In the genomic region with DNA sequence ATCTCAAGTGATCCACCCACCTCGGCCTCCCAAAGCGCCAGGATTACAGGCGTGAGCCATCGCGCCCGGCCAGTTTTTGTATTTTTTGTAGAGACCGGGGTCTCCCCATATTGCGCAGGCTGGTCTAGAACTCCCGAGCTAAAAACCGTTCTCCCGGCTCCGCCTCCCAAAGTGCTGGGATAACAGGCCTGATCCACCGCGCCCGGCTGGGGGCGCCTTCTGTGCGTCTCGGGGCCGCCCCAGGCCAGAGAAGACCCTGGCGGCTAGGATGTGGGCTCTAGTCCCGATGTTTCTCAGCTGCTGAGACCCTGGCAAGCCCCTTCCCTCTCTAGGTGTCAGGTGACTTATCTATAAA, we compare ENCODE assay signal across 11 cellular contexts. TPM values are rescaled to one million over a fixed set of nuclear protein-coding genes. Genes with fewer than 3 reads are reported as not detected.
DNase-seq lines count a peak whose midpoint lies in the region; ATAC-seq and TF ChIP-seq lines count a peak whose summit lies in the region.
"Had no signal": no experiment of that assay in that cellular context is flagged by ENCODE, and none has a peak within 500 bp of the region (broad histone marks: within the 10 kb centered on the region; RNA-seq: fewer than 3 reads in every experiment).

No MANE protein-coding gene starts in this region.

- peak overlapping the region in 4 of 7 donors; percentile 16 to 96 (median 74) for H3K4me3 Mint-ChIP-seq in CD8-positive, alpha-beta memory T cell
- H3K4me3 Mint-ChIP-seq in activated naive CD8-positive, alpha-beta T cell treated with anti-CD3 and anti-CD28 coated beads for 36 hours, result peak overlapping the region; percentile 65

- H3K27me3 ChIP-seq in AG04450 (ENCODE audit: control insufficient read depth, insufficient read depth, low read length), result peaks cover 31% of the 10 kb centered on the region
- no peaks in the 10 kb centered on the region for H3K27me3 ChIP-seq in CD8-positive, alpha-beta memory T cell (ENCODE audit: insufficient read depth, low read length, poor library complexity, severe bottlenecking)
- H3K27me3 ChIP-seq in iPS-20b (ENCODE audit: insufficient read depth, low read length), result peaks cover 64% of the 10 kb centered on the region

- no peak for ATAC-seq in HG02642 (IDR thresholded peaks at IDR 0.05; ENCODE audit: poor library complexity, unreplicated experiment)

- H3K27ac ChIP-seq in AG04450 (ENCODE audit: low read depth, low read length) (no peak overlapping the region), iPS-20b (ENCODE audit: low read length) (no peak overlapping the region)
- no peak overlapping the region for H3K27ac ChIP-seq in CD8-positive, alpha-beta memory T cell (ENCODE audit: low read depth, low read length)

- POLR2A ChIA-PET in AG04450 (lab: Yijun Ruan, JAX), result no interaction called here
- POLR2A ChIA-PET in CD8-positive, alpha-beta memory T cell (lab: Charles Lee), result interaction anchor here (0.6 to 17.4 kb wide), 5 partner anchors 12 to 205 kb away, joined by 3 to 737 read pairs (median 4); a partner anchor contains a TSS

- peaks cover 67% of the 10 kb centered on the region for H3K4me1 ChIP-seq in CD8-positive, alpha-beta memory T cell (ENCODE audit: insufficient read depth, low read length)
- no peaks in the 10 kb centered on the region for H3K4me1 ChIP-seq in iPS-20b (ENCODE audit: insufficient read depth, low read length)

- peaks cover 2% of the 10 kb centered on the region; the same call in 1 of the 2 replicates for H3K9me3 ChIP-seq in AG04450 (ENCODE audit: control insufficient read depth, insufficient read depth, low read length)
- H3K9me3 ChIP-seq in CD8-positive, alpha-beta memory T cell (ENCODE audit: low read length), result no peaks in the 10 kb centered on the region
- no peaks in the 10 kb centered on the region for H3K9me3 ChIP-seq in iPS-20b (ENCODE audit: insufficient read depth, low read depth, low read length)

- no peak for DNase-seq in AG04450 (ENCODE audit: low read depth, low spot score)
- peak in 1 of 5 donors; percentile 27 for DNase-seq in CD8-positive, alpha-beta memory T cell
- no peak for DNase-seq in activated naive CD8-positive, alpha-beta T cell treated with anti-CD3 and anti-CD28 coated beads for 36 hours
- no peak for DNase-seq in amygdala (lab: John Stamatoyannopoulos, UW)
- no peak for DNase-seq in NCI-H524 treated with DMSO at 0.1 percent for 48 hours (lab: John Stamatoyannopoulos, UW)
- DNase-seq in germinal center (ENCODE audit: low spot score), result no peak
- DNase-seq: DND-41; NCI-H526 treated with DMSO at 0.1 percent for 48 hours; stimulated activated CD4-positive, alpha-beta T cell treated with anti-CD3 and anti-CD28 coated beads, Interleukin-12 subunit alpha, Interleukin-12 subunit beta, amount 100 ng/mL, for 4 hours had no signal

- peak overlapping the region in 2 of 8 donors; percentile 61 to 85 for H3K27ac Mint-ChIP-seq in CD8-positive, alpha-beta memory T cell
- H3K27ac Mint-ChIP-seq in activated naive CD8-positive, alpha-beta T cell treated with anti-CD3 and anti-CD28 coated beads for 36 hours, result no peak overlapping the region

- TF ChIP-seq CTCF in AG04450 (IDR thresholded peaks at IDR 0.05; ENCODE audit: low read depth, low read length), result peak; percentile 26; the same call in 1 of the 2 replicates

- peaks cover 0 to 2% of the 10 kb centered on the region in 2 donors for H3K27me3 Mint-ChIP-seq in CD8-positive, alpha-beta memory T cell
- H3K27me3 Mint-ChIP-seq in activated naive CD8-positive, alpha-beta T cell treated with anti-CD3 and anti-CD28 coated beads for 36 hours, result no peaks in the 10 kb centered on the region

- H3K4me1 Mint-ChIP-seq in CD8-positive, alpha-beta memory T cell, result peaks cover 37 to 60% (median 47%) of the 10 kb centered on the region in 3 donors
- peaks cover 36% of the 10 kb centered on the region for H3K4me1 Mint-ChIP-seq in activated naive CD8-positive, alpha-beta T cell treated with anti-CD3 and anti-CD28 coated beads for 36 hours

- peaks cover 39% of the 10 kb centered on the region for H3K36me3 ChIP-seq in CD8-positive, alpha-beta memory T cell (ENCODE audit: insufficient read depth, low read length)
- peaks cover 2% of the 10 kb centered on the region for H3K36me3 ChIP-seq in iPS-20b (ENCODE audit: insufficient read depth, low read depth, low read length)

- peaks cover 15 to 58% (median 17%) of the 10 kb centered on the region in 3 donors for H3K36me3 Mint-ChIP-seq in CD8-positive, alpha-beta memory T cell
- H3K36me3 Mint-ChIP-seq in activated naive CD8-positive, alpha-beta T cell treated with anti-CD3 and anti-CD28 coated beads for 36 hours, result peaks cover 41% of the 10 kb centered on the region

- H3K4me3 ChIP-seq in AG04450 (ENCODE audit: low read depth, low read length), result no peak overlapping the region
- no peak overlapping the region for H3K4me3 ChIP-seq in CD8-positive, alpha-beta memory T cell (ENCODE audit: low read length)
- H3K4me3 ChIP-seq in iPS-20b (ENCODE audit: low read length), result peak overlapping the region; percentile 62

- no peak overlapping the region; the same call in 1 of the 2 replicates for H3K9ac ChIP-seq in iPS-20b (ENCODE audit: low read depth, low read length)

- H3K9me3 Mint-ChIP-seq in CD8-positive, alpha-beta memory T cell, result no peaks in the 10 kb centered on the region
- H3K9me3 Mint-ChIP-seq in activated naive CD8-positive, alpha-beta T cell treated with anti-CD3 and anti-CD28 coated beads for 36 hours, result no peaks in the 10 kb centered on the region

- CTCF ChIA-PET in AG04450 (lab: Charles Lee), result no interaction called here
- CTCF ChIA-PET in CD8-positive, alpha-beta memory T cell (lab: Charles Lee), result interaction anchor here (12.8 kb wide), 1 partner anchor 17 kb away, joined by 135 read pairs; no protein-coding TSS in a partner anchor

RNA-seq across cellular contexts. Expression of a gene that starts 3.6 kb away (rescaled TPM):
- polyA plus RNA-seq in AG04450 (2011; rRNA removed), result 0.36 and 0.60 TPM in 2 replicates
- polyA minus RNA-seq in AG04450 (2011; rRNA and poly(A)+ RNA removed), result 0.52 and 1.1 TPM in 2 replicates
- 100 to 1,000 TPM; 212 to 220 TPM for total RNA-seq in CD8-positive, alpha-beta memory T cell
- 478 TPM for polyA plus RNA-seq in CD8-positive, alpha-beta memory T cell
- 100 to 1,000 TPM; 113 to 122 TPM for total RNA-seq in activated naive CD8-positive, alpha-beta T cell treated with anti-CD3 and anti-CD28 coated beads for 36 hours

RNA-seq across cellular contexts. Expression of a gene that starts 24.6 kb away (rescaled TPM):
- 140 and 172 TPM in 2 replicates for polyA plus RNA-seq in AG04450 (2011; rRNA removed)
- polyA minus RNA-seq in AG04450 (2011; rRNA and poly(A)+ RNA removed), result 200 and 274 TPM in 2 replicates
- 100 to 1,000 TPM; 270 to 278 TPM for total RNA-seq in CD8-positive, alpha-beta memory T cell
- 249 TPM for polyA plus RNA-seq in CD8-positive, alpha-beta memory T cell
- 100 to 1,000 TPM; 290 to 291 TPM for total RNA-seq in activated naive CD8-positive, alpha-beta T cell treated with anti-CD3 and anti-CD28 coated beads for 36 hours

RNA-seq across cellular contexts. Expression of a gene that starts 30.6 kb away (rescaled TPM):
- 1.5 and 1.6 TPM in 2 replicates for polyA plus RNA-seq in AG04450 (2011; rRNA removed)
- polyA minus RNA-seq in AG04450 (2011; rRNA and poly(A)+ RNA removed), result 2.7 and 3.4 TPM in 2 replicates
- 10 to 100 TPM; 33.8 to 39.5 TPM for total RNA-seq in CD8-positive, alpha-beta memory T cell
- 14.1 TPM for polyA plus RNA-seq in CD8-positive, alpha-beta memory T cell
- total RNA-seq in activated naive CD8-positive, alpha-beta T cell treated with anti-CD3 and anti-CD28 coated beads for 36 hours, result 10 to 100 TPM in 1 of 2 experiments, 1 to 10 TPM in 1; 9.8 to 11.2 TPM

RNA-seq across cellular contexts. Expression of a gene that starts 33.2 kb away (rescaled TPM):
- polyA plus RNA-seq in AG04450 (2011; rRNA removed), result 627 and 865 TPM in 2 replicates
- polyA minus RNA-seq in AG04450 (2011; rRNA and poly(A)+ RNA removed), result 393 and 553 TPM in 2 replicates
- 100 to 1,000 TPM; 222 TPM for total RNA-seq in CD8-positive, alpha-beta memory T cell
- polyA plus RNA-seq in CD8-positive, alpha-beta memory T cell, result 373 TPM
- total RNA-seq in activated naive CD8-positive, alpha-beta T cell treated with anti-CD3 and anti-CD28 coated beads for 36 hours, result 100 to 1,000 TPM; 225 to 231 TPM

RNA-seq across cellular contexts. Expression of a gene that starts 44.1 kb away (rescaled TPM):
- 302 and 362 TPM in 2 replicates for polyA plus RNA-seq in AG04450 (2011; rRNA removed)
- 824 and 1,249 TPM in 2 replicates for polyA minus RNA-seq in AG04450 (2011; rRNA and poly(A)+ RNA removed)
- 10 to 100 TPM; 78.1 to 78.9 TPM for total RNA-seq in CD8-positive, alpha-beta memory T cell
- 792 TPM for polyA plus RNA-seq in CD8-positive, alpha-beta memory T cell
- total RNA-seq in activated naive CD8-positive, alpha-beta T cell treated with anti-CD3 and anti-CD28 coated beads for 36 hours, result 10 to 100 TPM; 76.0 to 80.5 TPM
